In genomic region chrX:149827254-149827653, GRCh38 we compare ENCODE assay signal across 37 cellular contexts. TPM values are rescaled to one million over a fixed set of nuclear protein-coding genes. Genes with fewer than 3 reads are reported as not detected.
DNase-seq lines count a peak whose midpoint lies in the region; ATAC-seq, FAIRE-seq and TF ChIP-seq lines count a peak whose summit lies in the region.
"Had no signal": no experiment of that assay in that cellular context is flagged by ENCODE, and none has a peak within 500 bp of the region (broad histone marks: within the 10 kb centered on the region; RNA-seq: fewer than 3 reads in every experiment).

No MANE protein-coding gene starts in this region.

- dilution Hi-C loops in keratinocyte (cut with MboI; ENCODE audit: extremely low pct_ligation_motif_present, low sequenced_read_pairs): no loop called here

- H3K27ac Mint-ChIP-seq in activated CD8-positive, alpha-beta T cell treated with anti-CD3 and anti-CD28 coated beads for 36 hours: peak overlapping the region; percentile 3
- H3K27ac Mint-ChIP-seq in activated CD8-positive, alpha-beta T cell treated with anti-CD3 and anti-CD28 coated beads, Interleukin-2, amount 10 ng/mL, durations not matched to agents 7 days and 5 days: no peak overlapping the region
- peak overlapping the region; percentile 15 for H3K27ac Mint-ChIP-seq in activated T-helper 2 cell treated with anti-CD3 and anti-CD28 coated beads, Interferon-gamma antibody, Interleukin-2, Interleukin-4, amounts not matched to agents 10 μg/mL and 5 μg/mL and 100 μg/mL, durations not matched to agents 14 hours and 24 hours and 36 hours
- no peak overlapping the region for H3K27ac Mint-ChIP-seq in T-cell
- H3K27ac Mint-ChIP-seq: activated naive CD4-positive, alpha-beta T cell treated with anti-CD3 and anti-CD28 coated beads for 36 hours; CD8-positive, alpha-beta T cell had no signal

- POLR2A ChIA-PET in activated CD8-positive, alpha-beta T cell treated with anti-CD3 and anti-CD28 coated beads for 36 hours (lab: Charles Lee): no interaction called here
- POLR2A ChIA-PET in activated CD8-positive, alpha-beta T cell treated with anti-CD3 and anti-CD28 coated beads, Interleukin-2, amount 10 ng/mL, durations not matched to agents 7 days and 5 days (lab: Charles Lee): no interaction called here
- POLR2A ChIA-PET in HEK293 (lab: Yijun Ruan, JAX): no interaction called here
- POLR2A ChIA-PET in T-cell (lab: Charles Lee): no interaction called here

- no peak for TF ChIP-seq POLR2A in esophagus muscularis mucosa (IDR thresholded peaks at IDR 0.05; ENCODE audit: low read depth)

- H2AFZ ChIP-seq in keratinocyte (ENCODE audit: control insufficient read depth, low read length): peak overlapping the region; percentile 54

- peaks cover 28% of the 10 kb centered on the region for H3K4me1 Mint-ChIP-seq in activated CD8-positive, alpha-beta T cell treated with anti-CD3 and anti-CD28 coated beads for 36 hours (ENCODE audit: low read depth)
- H3K4me1 Mint-ChIP-seq in activated CD8-positive, alpha-beta T cell treated with anti-CD3 and anti-CD28 coated beads, Interleukin-2, amount 10 ng/mL, durations not matched to agents 7 days and 5 days (ENCODE audit: low read depth): peaks cover 35% of the 10 kb centered on the region
- peaks cover 26% of the 10 kb centered on the region for H3K4me1 Mint-ChIP-seq in activated T-helper 2 cell treated with anti-CD3 and anti-CD28 coated beads, Interferon-gamma antibody, Interleukin-2, Interleukin-4, amounts not matched to agents 10 μg/mL and 5 μg/mL and 100 μg/mL, durations not matched to agents 14 hours and 24 hours and 36 hours (ENCODE audit: low read depth)
- H3K4me1 Mint-ChIP-seq in T-cell: peaks cover 18 to 32% (median 25%) of the 10 kb centered on the region in 3 donors

- H3K4me1 ChIP-seq in HEK293 (ENCODE audit: control insufficient read depth, insufficient read depth, low read length): no peaks in the 10 kb centered on the region
- peaks cover 2% of the 10 kb centered on the region for H3K4me1 ChIP-seq in keratinocyte (ENCODE audit: control insufficient read depth, extremely low read depth, insufficient read depth, low read length)
- H3K4me1 ChIP-seq in esophagus muscularis mucosa: peaks cover 0 to 8% (median 4%) of the 10 kb centered on the region in 4 donors
- H3K4me1 ChIP-seq: body of pancreas, left lung, prostate gland had no signal

- no peak for DNase-seq in activated CD8-positive, alpha-beta T cell treated with anti-CD3 and anti-CD28 coated beads for 36 hours
- no peak for DNase-seq in activated CD8-positive, alpha-beta T cell treated with anti-CD3 and anti-CD28 coated beads, Interleukin-2, amount 10 ng/mL, durations not matched to agents 7 days and 5 days
- DNase-seq in activated T-helper 2 cell treated with anti-CD3 and anti-CD28 coated beads, Interferon-gamma antibody, Interleukin-2, Interleukin-4, amounts not matched to agents 10 μg/mL and 5 μg/mL and 100 μg/mL, durations not matched to agents 14 hours and 24 hours and 36 hours (ENCODE audit: low spot score): no peak
- DNase-seq in keratinocyte (ENCODE audit: low read depth, low spot score): no peak
- no peak for DNase-seq in cardiac septum (ENCODE audit: low spot score)
- DNase-seq in T-cell: no peak
- no peak for DNase-seq in esophagus muscularis mucosa (ENCODE audit: extremely low spot score)
- DNase-seq: activated CD4-positive, alpha-beta T cell treated with anti-CD3 and anti-CD28 coated beads for 4 hours; activated naive CD4-positive, alpha-beta T cell treated with anti-CD3 and anti-CD28 coated beads for 36 hours; activated T-cell treated with anti-CD3 and anti-CD28 coated beads, Interleukin-2, amount 50 U/mL, for 48 hours; AML-193; body of pancreas; CD8-positive, alpha-beta T cell; H7; KG1; left lung; midbrain; naive B cell; NCI-H1105; NCI-H187; NCI-H2171; NCI-H510A; occipital lobe; OCI-M1; stimulated activated CD8-positive, alpha-beta memory T cell treated with anti-CD3 and anti-CD28 coated beads, Interleukin-4, amount 100 ng/mL, for 48 hours; tibial artery had no signal

- H3K4me3 Mint-ChIP-seq in activated CD8-positive, alpha-beta T cell treated with anti-CD3 and anti-CD28 coated beads for 36 hours: no peak overlapping the region
- H3K4me3 Mint-ChIP-seq in activated CD8-positive, alpha-beta T cell treated with anti-CD3 and anti-CD28 coated beads, Interleukin-2, amount 10 ng/mL, durations not matched to agents 7 days and 5 days: no peak overlapping the region
- H3K4me3 Mint-ChIP-seq in activated T-helper 2 cell treated with anti-CD3 and anti-CD28 coated beads, Interferon-gamma antibody, Interleukin-2, Interleukin-4, amounts not matched to agents 10 μg/mL and 5 μg/mL and 100 μg/mL, durations not matched to agents 14 hours and 24 hours and 36 hours (ENCODE audit: low read depth): peak overlapping the region; percentile 6
- no peak overlapping the region for H3K4me3 Mint-ChIP-seq in T-cell
- H3K4me3 Mint-ChIP-seq: activated naive CD4-positive, alpha-beta T cell treated with anti-CD3 and anti-CD28 coated beads for 36 hours; CD8-positive, alpha-beta T cell; naive B cell had no signal

- no peaks in the 10 kb centered on the region for H3K9me3 ChIP-seq in HEK293 (ENCODE audit: control insufficient read depth, insufficient read depth, low read depth, low read length)
- H3K9me3 ChIP-seq in keratinocyte (ENCODE audit: control insufficient read depth, low read depth, low read length): no peaks in the 10 kb centered on the region
- no peaks in the 10 kb centered on the region for H3K9me3 ChIP-seq in esophagus muscularis mucosa
- H3K9me3 ChIP-seq: body of pancreas, left lung, prostate gland, tibial artery had no signal

- no peak for ATAC-seq in activated CD8-positive, alpha-beta T cell treated with anti-CD3 and anti-CD28 coated beads for 36 hours
- ATAC-seq in activated CD8-positive, alpha-beta T cell treated with anti-CD3 and anti-CD28 coated beads, Interleukin-2, amount 10 ng/mL, durations not matched to agents 7 days and 5 days: no peak
- ATAC-seq in T-cell (replicated peaks in 1 of 4): no peak
- ATAC-seq: body of pancreas; CD8-positive, alpha-beta T cell; left lung; sciatic nerve had no signal

- no peaks in the 10 kb centered on the region for H3K9me1 ChIP-seq in keratinocyte (ENCODE audit: control insufficient read depth, extremely low read depth, insufficient read depth, low read length)

- no peaks in the 10 kb centered on the region for H4K20me1 ChIP-seq in keratinocyte (ENCODE audit: control insufficient read depth, extremely low read depth, insufficient read depth, low read length)

- no peak for FAIRE-seq in keratinocyte (lab: Jason Lieb, UNC)
- FAIRE-seq: GM18507 had no signal

- WGBS in esophagus muscularis mucosa: 76% methylated on average over 1 of the region's 1 CpG

- TF ChIP-seq EP300 in esophagus muscularis mucosa (IDR thresholded peaks at IDR 0.05): no peak

- H3K4me3 ChIP-seq in HEK293 (ENCODE audit: low read depth, low read length) (no peak overlapping the region), keratinocyte (ENCODE audit: control insufficient read depth in 2 of 3, extremely low read depth in 1 of 3, insufficient read depth in 2 of 3, low read depth in 1 of 3, low read length in 3 of 3) (no peak overlapping the region), esophagus muscularis mucosa (no peak overlapping the region)
- H3K4me3 ChIP-seq: body of pancreas, left lung, prostate gland, tibial artery had no signal

- no peaks in the 10 kb centered on the region for H3K79me2 ChIP-seq in keratinocyte (ENCODE audit: control insufficient read depth, insufficient read depth, low read length)

- no peak overlapping the region for H3K9ac ChIP-seq in keratinocyte (ENCODE audit: control insufficient read depth, extremely low read depth, insufficient read depth, low read length)

- peaks cover 9% of the 10 kb centered on the region for H3K27me3 Mint-ChIP-seq in activated CD8-positive, alpha-beta T cell treated with anti-CD3 and anti-CD28 coated beads for 36 hours
- no peaks in the 10 kb centered on the region for H3K27me3 Mint-ChIP-seq in activated CD8-positive, alpha-beta T cell treated with anti-CD3 and anti-CD28 coated beads, Interleukin-2, amount 10 ng/mL, durations not matched to agents 7 days and 5 days (ENCODE audit: low read depth)
- peaks cover 9% of the 10 kb centered on the region for H3K27me3 Mint-ChIP-seq in activated T-helper 2 cell treated with anti-CD3 and anti-CD28 coated beads, Interferon-gamma antibody, Interleukin-2, Interleukin-4, amounts not matched to agents 10 μg/mL and 5 μg/mL and 100 μg/mL, durations not matched to agents 14 hours and 24 hours and 36 hours (ENCODE audit: low read depth)
- H3K27me3 Mint-ChIP-seq in T-cell: peaks cover 7 to 28% of the 10 kb centered on the region in 2 donors

- no peak overlapping the region for H3K4me2 ChIP-seq in keratinocyte (ENCODE audit: control insufficient read depth, extremely low read depth, insufficient read depth, low read depth, low read length)

- TF ChIP-seq CTCF in activated CD8-positive, alpha-beta T cell treated with anti-CD3 and anti-CD28 coated beads for 36 hours (IDR thresholded peaks at IDR 0.05): no peak
- TF ChIP-seq CTCF in HEK293 (tag by site-specific recombination; IDR thresholded peaks at IDR 0.05) (no peak), keratinocyte (optimal IDR thresholded peaks at IDR 0.05 in 1 of 3, IDR thresholded peaks at IDR 0.05 in 1 of 3, conservative IDR thresholded peaks at IDR 0.05 in 1 of 3; ENCODE audit: extremely low read depth in 1 of 3, insufficient read depth in 2 of 3, low read length in 3 of 3) (no peak), esophagus muscularis mucosa (IDR thresholded peaks at IDR 0.05) (no peak)

- H3K27me3 ChIP-seq in keratinocyte (ENCODE audit: control insufficient read depth, extremely low read depth, insufficient read depth, low read length) (no peaks in the 10 kb centered on the region), esophagus muscularis mucosa (no peaks in the 10 kb centered on the region)
- H3K27me3 ChIP-seq: body of pancreas, tibial artery had no signal

- H3K27ac ChIP-seq in HEK293 (ENCODE audit: extremely low read depth, low read depth, low read length) (no peak overlapping the region), keratinocyte (ENCODE audit: control insufficient read depth, insufficient read depth, low read length) (no peak overlapping the region), esophagus muscularis mucosa (replicated peaks in 1 of 4) (no peak overlapping the region)
- H3K27ac ChIP-seq: body of pancreas, HL-60, left lung, prostate gland, RWPE1, tibial artery had no signal

- H3K36me3 ChIP-seq in HEK293 (ENCODE audit: control insufficient read depth in 2 of 2, insufficient read depth in 1 of 2, low read length in 2 of 2): no peaks in the 10 kb centered on the region
- no peaks in the 10 kb centered on the region for H3K36me3 ChIP-seq in keratinocyte (ENCODE audit: control insufficient read depth in 2 of 2, extremely low read depth in 1 of 2, insufficient read depth in 2 of 2, low read length in 2 of 2)
- H3K36me3 ChIP-seq in esophagus muscularis mucosa: no peaks in the 10 kb centered on the region
- H3K36me3 ChIP-seq: left lung, prostate gland, tibial artery had no signal

- H3K36me3 Mint-ChIP-seq in activated CD8-positive, alpha-beta T cell treated with anti-CD3 and anti-CD28 coated beads for 36 hours (ENCODE audit: low read depth): no peaks in the 10 kb centered on the region
- H3K36me3 Mint-ChIP-seq in activated CD8-positive, alpha-beta T cell treated with anti-CD3 and anti-CD28 coated beads, Interleukin-2, amount 10 ng/mL, durations not matched to agents 7 days and 5 days (ENCODE audit: low read depth): no peaks in the 10 kb centered on the region
- no peaks in the 10 kb centered on the region for H3K36me3 Mint-ChIP-seq in activated T-helper 2 cell treated with anti-CD3 and anti-CD28 coated beads, Interferon-gamma antibody, Interleukin-2, Interleukin-4, amounts not matched to agents 10 μg/mL and 5 μg/mL and 100 μg/mL, durations not matched to agents 14 hours and 24 hours and 36 hours (ENCODE audit: low read depth)
- H3K36me3 Mint-ChIP-seq in T-cell: no peaks in the 10 kb centered on the region
- H3K36me3 Mint-ChIP-seq: CD8-positive, alpha-beta T cell; naive B cell had no signal

- no peaks in the 10 kb centered on the region for H3K9me3 Mint-ChIP-seq in activated CD8-positive, alpha-beta T cell treated with anti-CD3 and anti-CD28 coated beads for 36 hours
- H3K9me3 Mint-ChIP-seq in activated CD8-positive, alpha-beta T cell treated with anti-CD3 and anti-CD28 coated beads, Interleukin-2, amount 10 ng/mL, durations not matched to agents 7 days and 5 days (ENCODE audit: insufficient read depth): no peaks in the 10 kb centered on the region
- H3K9me3 Mint-ChIP-seq in activated T-helper 2 cell treated with anti-CD3 and anti-CD28 coated beads, Interferon-gamma antibody, Interleukin-2, Interleukin-4, amounts not matched to agents 10 μg/mL and 5 μg/mL and 100 μg/mL, durations not matched to agents 14 hours and 24 hours and 36 hours: no peaks in the 10 kb centered on the region
- H3K9me3 Mint-ChIP-seq in T-cell: no peaks in the 10 kb centered on the region
- H3K9me3 Mint-ChIP-seq: activated naive CD4-positive, alpha-beta T cell treated with anti-CD3 and anti-CD28 coated beads for 36 hours; CD8-positive, alpha-beta T cell had no signal

- intact Hi-C loops in activated CD8-positive, alpha-beta T cell treated with anti-CD3 and anti-CD28 coated beads for 36 hours (cut with micrococcal nuclease): no loop called here
- intact Hi-C loops in activated T-helper 2 cell treated with anti-CD3 and anti-CD28 coated beads, Interferon-gamma antibody, Interleukin-2, Interleukin-4, amounts not matched to agents 10 μg/mL and 5 μg/mL and 100 μg/mL, durations not matched to agents 14 hours and 24 hours and 36 hours (cut with micrococcal nuclease): no loop called here
- intact Hi-C loops in cardiac septum (cut with DNase I): no loop called here
- intact Hi-C loops in esophagus muscularis mucosa (cut with DNase I): no loop called here

- CTCF ChIA-PET in activated CD8-positive, alpha-beta T cell treated with anti-CD3 and anti-CD28 coated beads for 36 hours (lab: Charles Lee): interaction anchor here (1.1 kb wide), 1 partner anchor 22 kb away, joined by 3 read pairs; no protein-coding TSS in a partner anchor
- CTCF ChIA-PET in activated CD8-positive, alpha-beta T cell treated with anti-CD3 and anti-CD28 coated beads, Interleukin-2, amount 10 ng/mL, durations not matched to agents 7 days and 5 days (lab: Charles Lee): no interaction called here
- CTCF ChIA-PET in HEK293 (lab: Yijun Ruan, JAX) (interaction anchor here (0.6 to 0.7 kb wide), 3 partner anchors 18 to 308 kb away, joined by 3 read pairs; no protein-coding TSS in a partner anchor), T-cell (lab: Charles Lee) (no interaction called here)

RNA-seq across cellular contexts. Expression of gene MAGEA9, which starts 45.5 kb away (rescaled TPM):
- not detected for total RNA-seq in activated CD8-positive, alpha-beta T cell treated with anti-CD3 and anti-CD28 coated beads for 36 hours
- not detected for total RNA-seq in activated CD8-positive, alpha-beta T cell treated with anti-CD3 and anti-CD28 coated beads, Interleukin-2, amount 10 ng/mL, durations not matched to agents 7 days and 5 days
- total RNA-seq in activated T-helper 2 cell treated with anti-CD3 and anti-CD28 coated beads, Interferon-gamma antibody, Interleukin-2, Interleukin-4, amounts not matched to agents 10 μg/mL and 5 μg/mL and 100 μg/mL, durations not matched to agents 14 hours and 24 hours and 36 hours: not detected in 2 replicates
- polyA plus RNA-seq in keratinocyte: not detected in 3 replicates
- polyA plus RNA-seq in keratinocyte (2011; ENCODE audit: low read depth): not detected
- not detected in 2 replicates for polyA plus RNA-seq in keratinocyte (2011; cell fraction: cytosol; rRNA removed)
- not detected in 2 replicates for polyA plus RNA-seq in keratinocyte (2011; cell fraction: nucleus; rRNA removed)
- polyA plus RNA-seq in keratinocyte (2012; ENCODE audit: low replicate concordance): not detected in 2 replicates
- not detected in 3 replicates for polyA minus RNA-seq in keratinocyte
- polyA minus RNA-seq in keratinocyte (2011; cell fraction: cytosol; rRNA and poly(A)+ RNA removed): not detected
- not detected in 2 replicates for polyA minus RNA-seq in keratinocyte (2011; cell fraction: nucleus; rRNA and poly(A)+ RNA removed)
- total RNA-seq in cardiac septum: not detected
- total RNA-seq in T-cell: not detected
- total RNA-seq in esophagus muscularis mucosa: not detected
- total RNA-seq: A673; activated naive CD4-positive, alpha-beta T cell treated with anti-CD3 and anti-CD28 coated beads for 36 hours; body of pancreas; CD8-positive, alpha-beta T cell; cerebellum; Daoy; H7; left lung; MCF 10A; occipital lobe; prostate gland; sciatic nerve; SK-MEL-5 had no signal

RNA-seq across cellular contexts. Expression of gene HSFX1, which starts 53.4 kb away (rescaled TPM):
- under 1 TPM; 0.31 to 0.61 TPM for total RNA-seq in activated CD8-positive, alpha-beta T cell treated with anti-CD3 and anti-CD28 coated beads for 36 hours
- under 1 TPM; 0.78 to 0.90 TPM for total RNA-seq in activated CD8-positive, alpha-beta T cell treated with anti-CD3 and anti-CD28 coated beads, Interleukin-2, amount 10 ng/mL, durations not matched to agents 7 days and 5 days
- 0.57 and 1.2 TPM in 2 replicates for total RNA-seq in activated T-helper 2 cell treated with anti-CD3 and anti-CD28 coated beads, Interferon-gamma antibody, Interleukin-2, Interleukin-4, amounts not matched to agents 10 μg/mL and 5 μg/mL and 100 μg/mL, durations not matched to agents 14 hours and 24 hours and 36 hours
- polyA plus RNA-seq in keratinocyte: 0.23 TPM in 1 of 3 replicates, not detected in the others
- polyA plus RNA-seq in keratinocyte (2011; ENCODE audit: low read depth): 0.35 TPM
- polyA plus RNA-seq in keratinocyte (2011; cell fraction: cytosol; rRNA removed): 0.04 TPM in 1 of 2 replicates, not detected in the other
- polyA plus RNA-seq in keratinocyte (2011; cell fraction: nucleus; rRNA removed): 0.32 and 0.33 TPM in 2 replicates
- polyA plus RNA-seq in keratinocyte (2012; ENCODE audit: low replicate concordance): 0.09 and 0.63 TPM in 2 replicates
- 2.8 TPM in 1 of 3 replicates, not detected in the others for polyA minus RNA-seq in keratinocyte
- not detected for polyA minus RNA-seq in keratinocyte (2011; cell fraction: cytosol; rRNA and poly(A)+ RNA removed)
- polyA minus RNA-seq in keratinocyte (2011; cell fraction: nucleus; rRNA and poly(A)+ RNA removed): 0.42 and 0.47 TPM in 2 replicates
- total RNA-seq in cardiac septum: 2.0 TPM
- total RNA-seq in T-cell: 1 to 10 TPM in 3 of 5 donors, under 1 TPM in 2; 0.50 to 3.2 (median 1.8) TPM
- 1 to 10 TPM in 3 of 4 donors, under 1 TPM in 1; 0.78 to 2.0 (median 1.2) TPM for total RNA-seq in esophagus muscularis mucosa
- total RNA-seq: MCF 10A had no signal

RNA-seq across cellular contexts. Expression of gene MAGEA8, which starts 53.7 kb away (rescaled TPM):
- total RNA-seq in activated CD8-positive, alpha-beta T cell treated with anti-CD3 and anti-CD28 coated beads for 36 hours: not detected
- total RNA-seq in activated CD8-positive, alpha-beta T cell treated with anti-CD3 and anti-CD28 coated beads, Interleukin-2, amount 10 ng/mL, durations not matched to agents 7 days and 5 days: not detected
- not detected in 2 replicates for total RNA-seq in activated T-helper 2 cell treated with anti-CD3 and anti-CD28 coated beads, Interferon-gamma antibody, Interleukin-2, Interleukin-4, amounts not matched to agents 10 μg/mL and 5 μg/mL and 100 μg/mL, durations not matched to agents 14 hours and 24 hours and 36 hours
- polyA plus RNA-seq in keratinocyte: not detected in 3 replicates
- polyA plus RNA-seq in keratinocyte (2011; ENCODE audit: low read depth): not detected
- not detected in 2 replicates for polyA plus RNA-seq in keratinocyte (2011; cell fraction: cytosol; rRNA removed)
- not detected in 2 replicates for polyA plus RNA-seq in keratinocyte (2011; cell fraction: nucleus; rRNA removed)
- not detected in 2 replicates for polyA plus RNA-seq in keratinocyte (2012; ENCODE audit: low replicate concordance)
- 0.46 TPM in 1 of 3 replicates, not detected in the others for polyA minus RNA-seq in keratinocyte
- polyA minus RNA-seq in keratinocyte (2011; cell fraction: cytosol; rRNA and poly(A)+ RNA removed): not detected
- polyA minus RNA-seq in keratinocyte (2011; cell fraction: nucleus; rRNA and poly(A)+ RNA removed): not detected in 2 replicates
- not detected for total RNA-seq in cardiac septum
- not detected for total RNA-seq in T-cell
- total RNA-seq in esophagus muscularis mucosa: not detected
- total RNA-seq: A673; activated naive CD4-positive, alpha-beta T cell treated with anti-CD3 and anti-CD28 coated beads for 36 hours; body of pancreas; CD8-positive, alpha-beta T cell; cerebellum; Daoy; H7; left lung; MCF 10A; occipital lobe; sciatic nerve; SK-MEL-5 had no signal

Comparison
In these comparisons a context has a peak if more than half of its experiments do, and no peak if none do; other contexts are left out.
1. H3K27ac Mint-ChIP-seq: peak in activated CD8-positive, alpha-beta T cell treated with anti-CD3 and anti-CD28 coated beads for 36 hours (single experiment) and activated T-helper 2 cell treated with anti-CD3 and anti-CD28 coated beads, Interferon-gamma antibody, Interleukin-2, Interleukin-4, amounts not matched to agents 10 μg/mL and 5 μg/mL and 100 μg/mL, durations not matched to agents 14 hours and 24 hours and 36 hours (single experiment); none in activated CD8-positive, alpha-beta T cell treated with anti-CD3 and anti-CD28 coated beads, Interleukin-2, amount 10 ng/mL, durations not matched to agents 7 days and 5 days (single experiment) and T-cell (0 of 2).
2. CTCF ChIA-PET loops: an anchor here in activated CD8-positive, alpha-beta T cell treated with anti-CD3 and anti-CD28 coated beads for 36 hours (1.1 kb wide) and HEK293 (0.6 to 0.7 kb wide); none called in activated CD8-positive, alpha-beta T cell treated with anti-CD3 and anti-CD28 coated beads, Interleukin-2, amount 10 ng/mL, durations not matched to agents 7 days and 5 days and T-cell.